8 cellular contexts compared by ENCODE assay signal in genomic region chr2:25041307-25041927, GRCh38. TPM values are rescaled to one million over a fixed set of nuclear protein-coding genes. Genes with fewer than 3 reads are reported as not detected.
A peak's percentile ranks its signal among the peaks of the same experiment; 100 is the strongest.
DNase-seq lines count a peak whose midpoint lies in the region; ATAC-seq and TF ChIP-seq lines count a peak whose summit lies in the region.

No MANE protein-coding gene starts in this region.

- H3K9ac ChIP-seq in duodenal mucosa (ENCODE audit: low read depth in 1 of 2, low read length in 2 of 2) = no peak overlapping the region

- peak overlapping the region in 3 of 7 donors; percentile 31 to 54 (median 46) for H3K27ac Mint-ChIP-seq in CD14-positive monocyte
- H3K27ac Mint-ChIP-seq in T-helper 1 cell treated with Interleukin-12 subunit alpha and Interleukin-12 subunit beta and Interleukin-4 antibody, amounts not matched to agents 30 μg/mL and 1 μg/mL, for 36 hours = peak overlapping the region; percentile 19
- no peak overlapping the region for H3K27ac Mint-ChIP-seq in stimulated activated memory B cell treated with anti-CD40 and anti-IgM and Interleukin-4, amounts not matched to agents 10 μg/mL and 1 μg/mL and 100 μg/mL, for 72 hours

- ATAC-seq in GM21576 (IDR thresholded peaks at IDR 0.05; ENCODE audit: unreplicated experiment) = peak; percentile 2
- ATAC-seq in left lung = peak; percentile 64
- peak; percentile 3 for ATAC-seq in stimulated activated memory B cell treated with anti-CD40 and anti-IgM and Interleukin-4, amounts not matched to agents 10 μg/mL and 1 μg/mL and 100 μg/mL, for 72 hours
- ATAC-seq in HG03025 (IDR thresholded peaks at IDR 0.05; ENCODE audit: low FRiP score, unreplicated experiment) = no peak

- DNase-seq in CD14-positive monocyte (ENCODE audit: low spot score) (no peak), NCI-H1105 (lab: John Stamatoyannopoulos, UW) (peak; percentile 83), left lung (peak; percentile 63 to 82)

- TF ChIP-seq CTCF in CD14-positive monocyte (IDR thresholded peaks at IDR 0.05) = no peak
- TF ChIP-seq CTCF in left lung (IDR thresholded peaks at IDR 0.05) = no peak

- peak overlapping the region; percentile 62 to 65 for H3K4me3 ChIP-seq in duodenal mucosa (ENCODE audit: low read depth in 1 of 2, low read length in 2 of 2)
- H3K4me3 ChIP-seq in left lung = peak overlapping the region; percentile 20 to 64

- intact Hi-C loops in CD14-positive monocyte (cut with micrococcal nuclease) (loop anchor here (5.0 to 10.0 kb wide), 4 partner anchors 64 to 247 kb away; partner anchors contain the start of genes CENPO (in 1 of the 2), DNAJC27 (in 1 of the 2) and PTRHD1 (in 1 of the 2)), left lung (cut with DNase I) (no loop called here)

- H3K4me1 Mint-ChIP-seq in CD14-positive monocyte = peaks cover 24% of the 10 kb centered on the region
- H3K4me1 Mint-ChIP-seq in T-helper 1 cell treated with Interleukin-12 subunit alpha and Interleukin-12 subunit beta and Interleukin-4 antibody, amounts not matched to agents 30 μg/mL and 1 μg/mL, for 36 hours (ENCODE audit: low read depth) = peaks cover 16% of the 10 kb centered on the region
- peaks cover 37% of the 10 kb centered on the region for H3K4me1 Mint-ChIP-seq in stimulated activated memory B cell treated with anti-CD40 and anti-IgM and Interleukin-4, amounts not matched to agents 10 μg/mL and 1 μg/mL and 100 μg/mL, for 72 hours

- no peaks in the 10 kb centered on the region for H3K9me3 ChIP-seq in duodenal mucosa (ENCODE audit: control insufficient read depth in 1 of 2, low read length in 2 of 2)
- H3K9me3 ChIP-seq in left lung = no peaks in the 10 kb centered on the region

- peak overlapping the region; percentile 23 for H3K27ac ChIP-seq in duodenal mucosa (ENCODE audit: low read depth, low read length)
- peak overlapping the region; percentile 5 to 61 for H3K27ac ChIP-seq in left lung

- peak overlapping the region; percentile 67 to 87 for H3K4me3 Mint-ChIP-seq in CD14-positive monocyte
- H3K4me3 Mint-ChIP-seq in T-helper 1 cell treated with Interleukin-12 subunit alpha and Interleukin-12 subunit beta and Interleukin-4 antibody, amounts not matched to agents 30 μg/mL and 1 μg/mL, for 36 hours = peak overlapping the region; percentile 78
- H3K4me3 Mint-ChIP-seq in stimulated activated memory B cell treated with anti-CD40 and anti-IgM and Interleukin-4, amounts not matched to agents 10 μg/mL and 1 μg/mL and 100 μg/mL, for 72 hours = peak overlapping the region; percentile 77

- H3K36me3 ChIP-seq in duodenal mucosa (ENCODE audit: control insufficient read depth in 1 of 2, insufficient read depth in 2 of 2, low read length in 2 of 2) (no peaks in the 10 kb centered on the region), left lung (no peaks in the 10 kb centered on the region)

- H3K4me1 ChIP-seq in duodenal mucosa (ENCODE audit: control insufficient read depth in 1 of 2, insufficient read depth in 2 of 2, low read length in 2 of 2) = peaks cover 11 to 20% of the 10 kb centered on the region in 2 donors
- H3K4me1 ChIP-seq in left lung = peaks cover 9 to 21% of the 10 kb centered on the region in 2 donors

- peaks cover 51 to 71% (median 59%) of the 10 kb centered on the region in 3 donors for H3K27me3 Mint-ChIP-seq in CD14-positive monocyte (ENCODE audit: low read depth in 3 of 3)
- peaks cover 56% of the 10 kb centered on the region for H3K27me3 Mint-ChIP-seq in T-helper 1 cell treated with Interleukin-12 subunit alpha and Interleukin-12 subunit beta and Interleukin-4 antibody, amounts not matched to agents 30 μg/mL and 1 μg/mL, for 36 hours (ENCODE audit: low read depth)
- peaks cover 56% of the 10 kb centered on the region for H3K27me3 Mint-ChIP-seq in stimulated activated memory B cell treated with anti-CD40 and anti-IgM and Interleukin-4, amounts not matched to agents 10 μg/mL and 1 μg/mL and 100 μg/mL, for 72 hours

- H3K9me3 Mint-ChIP-seq in CD14-positive monocyte = peaks cover 0 to 15% (median 0%) of the 10 kb centered on the region in 7 donors
- H3K9me3 Mint-ChIP-seq in T-helper 1 cell treated with Interleukin-12 subunit alpha and Interleukin-12 subunit beta and Interleukin-4 antibody, amounts not matched to agents 30 μg/mL and 1 μg/mL, for 36 hours = no peaks in the 10 kb centered on the region
- H3K9me3 Mint-ChIP-seq in stimulated activated memory B cell treated with anti-CD40 and anti-IgM and Interleukin-4, amounts not matched to agents 10 μg/mL and 1 μg/mL and 100 μg/mL, for 72 hours = no peaks in the 10 kb centered on the region

- H3K27me3 ChIP-seq in duodenal mucosa (ENCODE audit: control insufficient read depth in 1 of 2, insufficient read depth in 2 of 2, low read length in 2 of 2) (peaks cover 20 to 28% of the 10 kb centered on the region in 2 donors), left lung (peaks cover 0 to 57% of the 10 kb centered on the region in 2 donors)

- H3K36me3 Mint-ChIP-seq in CD14-positive monocyte = peaks cover 0 to 6% of the 10 kb centered on the region in 2 donors
- no peaks in the 10 kb centered on the region for H3K36me3 Mint-ChIP-seq in T-helper 1 cell treated with Interleukin-12 subunit alpha and Interleukin-12 subunit beta and Interleukin-4 antibody, amounts not matched to agents 30 μg/mL and 1 μg/mL, for 36 hours (ENCODE audit: low read depth)
- no peaks in the 10 kb centered on the region for H3K36me3 Mint-ChIP-seq in stimulated activated memory B cell treated with anti-CD40 and anti-IgM and Interleukin-4, amounts not matched to agents 10 μg/mL and 1 μg/mL and 100 μg/mL, for 72 hours

RNA-seq across cellular contexts. Expression of gene EFR3B, which starts 0.5 kb away (rescaled TPM):
- polyA plus RNA-seq in CD14-positive monocyte = not detected
- 1 to 10 TPM; 2.4 to 9.2 TPM for total RNA-seq in left lung

Comparison
In these comparisons a context has a peak if more than half of its experiments do, and no peak if none do; other contexts are left out.
1. intact Hi-C loops: an anchor here in CD14-positive monocyte (5.0 to 10.0 kb wide); none called in left lung.